In the genomic region with DNA sequence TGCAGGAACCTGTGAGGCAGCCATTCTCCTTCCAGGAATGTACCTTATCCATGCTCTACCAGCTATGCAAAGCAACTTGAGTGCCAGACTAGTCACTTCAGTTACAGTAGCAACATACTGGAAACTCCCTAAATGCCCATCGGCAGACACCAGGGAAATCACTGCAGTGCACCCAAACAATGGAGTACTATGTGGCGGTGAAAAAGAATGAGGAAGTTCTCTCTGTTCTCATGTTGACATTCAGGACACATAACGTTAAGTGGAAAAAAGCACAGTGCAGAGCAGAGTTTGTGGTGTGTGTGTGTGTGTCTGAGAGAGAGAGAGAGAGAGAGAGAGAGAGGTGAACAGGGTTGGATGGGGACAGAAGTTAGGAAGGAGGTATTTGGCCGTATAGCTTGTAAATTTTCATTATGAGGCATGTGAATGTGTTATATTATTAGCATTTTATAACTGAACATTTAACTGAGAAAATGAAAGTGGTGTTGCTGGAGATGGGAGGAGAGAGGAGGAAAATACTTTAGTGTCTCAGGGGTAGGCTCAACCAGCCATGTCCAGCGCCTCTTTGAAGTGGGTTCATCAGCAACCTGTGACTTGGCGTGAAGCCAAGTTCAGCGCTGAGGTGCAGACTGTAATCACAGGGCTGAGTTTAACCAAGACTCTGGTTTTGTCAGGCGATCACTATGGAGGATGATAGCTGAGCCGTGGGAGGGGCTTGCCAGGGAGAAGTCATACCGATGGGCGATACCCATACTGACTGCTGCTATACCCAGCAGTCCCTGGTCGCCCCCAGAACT, we compare ENCODE assay signal across 10 cellular contexts. TPM values are rescaled to one million over a fixed set of nuclear protein-coding genes. Genes with fewer than 3 reads are reported as not detected.
DNase-seq lines count a peak whose midpoint lies in the region; ATAC-seq and TF ChIP-seq lines count a peak whose summit lies in the region.
"Had no signal": no experiment of that assay in that cellular context is flagged by ENCODE, and none has a peak within 500 bp of the region (broad histone marks: within the 10 kb centered on the region; RNA-seq: fewer than 3 reads in every experiment).

No MANE protein-coding gene starts in this region.

- ATAC-seq in GM19043 (IDR thresholded peaks at IDR 0.05; ENCODE audit: low read depth, unreplicated experiment) (peak; percentile 71), HG03097 (IDR thresholded peaks at IDR 0.05; ENCODE audit: low FRiP score, unreplicated experiment) (peak; percentile 45), HG03460 (IDR thresholded peaks at IDR 0.05; ENCODE audit: unreplicated experiment) (no peak), psoas muscle (no peak)

- DNase-seq in NCI-H524 (lab: John Stamatoyannopoulos, UW): peak; percentile 62 to 86
- no peak for DNase-seq in cerebellum (ENCODE audit: low spot score)
- DNase-seq in psoas muscle: no peak
- DNase-seq in T-helper 2 cell: no peak

- H3K36me3 Mint-ChIP-seq in nephron (ENCODE audit: low read depth): no peaks in the 10 kb centered on the region

- no peaks in the 10 kb centered on the region for H3K9me3 Mint-ChIP-seq in nephron

- intact Hi-C loops in psoas muscle (cut with DNase I): loop anchor here in 1 of 2 donors (5.0 kb wide), 1 partner anchor 47 kb away; no protein-coding TSS in a partner anchor

- H3K27ac ChIP-seq in psoas muscle: no peak overlapping the region

- no peaks in the 10 kb centered on the region for H3K27me3 Mint-ChIP-seq in nephron (ENCODE audit: low read depth)

- peak overlapping the region in 2 of 3 experiments; percentile 24 to 53 for H3K4me3 Mint-ChIP-seq in nephron

- H3K27me3 ChIP-seq in psoas muscle (ENCODE audit: insufficient read depth in 3 of 3, low read length in 2 of 3): peaks cover 0 to 3% (median 0%) of the 10 kb centered on the region in 3 donors

- peak overlapping the region; percentile 22 to 61 (median 31) for H3K27ac Mint-ChIP-seq in nephron

- no peak overlapping the region for H3K4me3 ChIP-seq in psoas muscle

- 50 to 60% (median 55%) methylated on average over 11 to 12 of the region's 12 CpGs for WGBS in psoas muscle, 3 donors

- peaks cover 51% of the 10 kb centered on the region for H3K4me1 Mint-ChIP-seq in nephron

- TF ChIP-seq CTCF in nephron (IDR thresholded peaks at IDR 0.05; ENCODE audit: unreplicated experiment in 3 of 3): no peak
- TF ChIP-seq CTCF in psoas muscle (IDR thresholded peaks at IDR 0.05): no peak

- H3K36me3 ChIP-seq in psoas muscle (ENCODE audit: insufficient read depth in 1 of 2, low read depth in 1 of 2): peaks cover 0 to 12% of the 10 kb centered on the region in 2 donors

- H3K9me3 ChIP-seq in psoas muscle: no peaks in the 10 kb centered on the region

- H3K4me1 ChIP-seq in psoas muscle: peaks cover 16% of the 10 kb centered on the region

RNA-seq across cellular contexts. Expression of gene TNFAIP2, which starts 17.3 kb away (rescaled TPM):
- 8.6 TPM for total RNA-seq in cerebellum
- 100 to 1,000 TPM in 1 of 4 donors, 10 to 100 TPM in 3; 25.7 to 146 (median 39.1) TPM for total RNA-seq in psoas muscle
- 10 to 100 TPM; 32.2 to 97.4 (median 52.3) TPM for polyA plus RNA-seq in psoas muscle

RNA-seq across cellular contexts. Expression of gene EXOC3L4, which starts 46.0 kb away (rescaled TPM):
- 0.36 TPM for total RNA-seq in cerebellum
- under 1 TPM in 2 of 4 donors, not detected in 2; 0.23 to 0.30 TPM for total RNA-seq in psoas muscle
- under 1 TPM in 2 of 3 donors, not detected in 1; 0.12 to 0.33 TPM for polyA plus RNA-seq in psoas muscle

RNA-seq across cellular contexts. Expression of gene LBHD2, which starts 56.5 kb away (rescaled TPM):
- total RNA-seq in cerebellum: not detected
- total RNA-seq in psoas muscle: not detected
- polyA plus RNA-seq in psoas muscle: not detected
- total RNA-seq: fibroblast of lung, skeletal muscle tissue had no signal
- polyA plus RNA-seq: fibroblast of lung had no signal

Comparison
In these comparisons a context has a peak if more than half of its experiments do, and no peak if none do; other contexts are left out.
1. ATAC-seq: peak in GM19043 (single experiment) and HG03097 (single experiment); none in HG03460 (single experiment) and psoas muscle (0 of 4).
2. DNase-seq: peak in NCI-H524 (2 of 2); none in cerebellum (single experiment), psoas muscle (0 of 2) and T-helper 2 cell (0 of 5).